21 cellular contexts compared by ENCODE assay signal in the genomic region with DNA sequence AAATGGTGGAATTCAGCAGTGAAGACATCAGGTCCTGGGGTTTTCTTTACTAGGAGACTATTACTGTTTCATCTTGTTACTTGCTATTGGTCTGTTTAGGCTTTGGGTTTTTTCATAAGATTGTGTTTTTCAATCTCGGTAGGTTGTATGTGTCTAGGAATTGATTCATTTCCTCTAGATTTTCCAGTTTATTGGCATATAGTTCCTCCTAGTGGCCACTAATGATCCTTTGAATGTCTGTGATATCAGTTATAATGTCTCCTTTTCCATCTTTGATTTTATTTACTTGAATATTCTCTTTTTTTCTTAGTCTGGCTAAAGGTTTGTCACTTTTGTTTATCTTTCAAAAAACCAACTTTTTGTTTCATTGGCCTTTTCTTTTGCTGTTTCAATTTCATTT.
DNase-seq lines count a peak whose midpoint lies in the region; ATAC-seq and TF ChIP-seq lines count a peak whose summit lies in the region.
"Had no signal": no experiment of that assay in that cellular context is flagged by ENCODE, and none has a peak within 500 bp of the region (broad histone marks: within the 10 kb centered on the region; RNA-seq: fewer than 3 reads in every experiment).

No MANE protein-coding gene starts in this region.

- no peaks in the 10 kb centered on the region for H3K4me1 Mint-ChIP-seq in neural crest cell
- no peaks in the 10 kb centered on the region for H3K4me1 Mint-ChIP-seq in CD8-positive, alpha-beta T cell (ENCODE audit: low read depth)
- H3K4me1 Mint-ChIP-seq: CD4-positive, CD25-positive, alpha-beta regulatory T cell; nephron had no signal

- H3K9me3 Mint-ChIP-seq in neural crest cell: peaks cover 13% of the 10 kb centered on the region
- H3K9me3 Mint-ChIP-seq in CD8-positive, alpha-beta T cell: peaks cover 15% of the 10 kb centered on the region

- CTCF ChIA-PET in CD8-positive, alpha-beta T cell (lab: Charles Lee): no interaction called here

- no peaks in the 10 kb centered on the region for H3K36me3 ChIP-seq in CD8-positive, alpha-beta T cell (ENCODE audit: insufficient read depth, low read length)
- H3K36me3 ChIP-seq: breast epithelium, Peyer's patch, upper lobe of left lung had no signal

- DNase-seq in NCI-H1092 treated with DMSO at 0.1 percent for 48 hours (lab: John Stamatoyannopoulos, UW) (peak; percentile 22), NCI-H1092 (lab: John Stamatoyannopoulos, UW) (no peak), HT1080 (ENCODE audit: low read depth) (peak; percentile 5), neural crest cell (ENCODE audit: low read depth, low spot score) (no peak), cortex of kidney (lab: John Stamatoyannopoulos, UW) (no peak)
- DNase-seq in CD8-positive, alpha-beta T cell: no peak
- no peak for DNase-seq in activated CD4-positive, alpha-beta T cell treated with anti-CD3 and anti-CD28 coated beads, Interleukin-2, amount 50 U/mL, for 48 hours
- DNase-seq: activated CD8-positive, alpha-beta memory T cell treated with anti-CD3 and anti-CD28 coated beads for 24 hours; CD4-positive, CD25-positive, alpha-beta regulatory T cell; HCEC 1CT; islet precursor cell; mesendoderm; NCI-H187 treated with DMSO at 0.1 percent for 48 hours; NCI-H526 treated with DMSO at 0.1 percent for 48 hours; Peyer's patch; stimulated activated naive CD8-positive, alpha-beta T cell treated with anti-CD3 and anti-CD28 coated beads, Interleukin-15, Interleukin-2, amounts not matched to agents 100 U/mL and 50 U/mL, for 24 hours; upper lobe of left lung had no signal

- H3K36me3 Mint-ChIP-seq in neural crest cell (ENCODE audit: low read depth): no peaks in the 10 kb centered on the region
- no peaks in the 10 kb centered on the region for H3K36me3 Mint-ChIP-seq in CD8-positive, alpha-beta T cell
- H3K36me3 Mint-ChIP-seq: CD4-positive, CD25-positive, alpha-beta regulatory T cell had no signal

- no peaks in the 10 kb centered on the region for H3K9me3 ChIP-seq in CD8-positive, alpha-beta T cell (ENCODE audit: low read length)
- H3K9me3 ChIP-seq: breast epithelium, Peyer's patch had no signal

- no peaks in the 10 kb centered on the region for H3K4me1 ChIP-seq in CD8-positive, alpha-beta T cell (ENCODE audit: insufficient read depth, low read length)
- H3K4me1 ChIP-seq: breast epithelium, Peyer's patch, upper lobe of left lung had no signal

- no peak overlapping the region for H3K4me3 Mint-ChIP-seq in neural crest cell
- H3K4me3 Mint-ChIP-seq in CD8-positive, alpha-beta T cell: no peak overlapping the region
- H3K4me3 Mint-ChIP-seq: CD4-positive, CD25-positive, alpha-beta regulatory T cell; nephron had no signal

- no peak overlapping the region for H3K4me3 ChIP-seq in CD8-positive, alpha-beta T cell (ENCODE audit: low read depth, low read length)
- H3K4me3 ChIP-seq: breast epithelium, Peyer's patch, upper lobe of left lung had no signal

- H3K27me3 ChIP-seq in CD8-positive, alpha-beta T cell (ENCODE audit: insufficient read depth, low read length): no peaks in the 10 kb centered on the region
- H3K27me3 ChIP-seq: breast epithelium, Peyer's patch, upper lobe of left lung had no signal

- no peak overlapping the region for H3K27ac ChIP-seq in VCaP
- no peak overlapping the region for H3K27ac ChIP-seq in CD8-positive, alpha-beta T cell (ENCODE audit: low read depth, low read length)
- H3K27ac ChIP-seq: breast epithelium, Peyer's patch, upper lobe of left lung had no signal

- POLR2A ChIA-PET in CD8-positive, alpha-beta T cell (lab: Charles Lee): no interaction called here

- no peak overlapping the region for H3K27ac Mint-ChIP-seq in neural crest cell (ENCODE audit: unreplicated experiment)
- H3K27ac Mint-ChIP-seq in CD8-positive, alpha-beta T cell: no peak overlapping the region
- H3K27ac Mint-ChIP-seq: CD4-positive, CD25-positive, alpha-beta regulatory T cell; nephron had no signal

- ATAC-seq in CD8-positive, alpha-beta T cell: no peak
- ATAC-seq: esophagus mucosa; stimulated activated naive CD8-positive, alpha-beta T cell treated with anti-CD3 and anti-CD28 coated beads, Interleukin-15, Interleukin-2, amounts not matched to agents 100 U/mL and 50 U/mL, for 24 hours had no signal

- TF ChIP-seq CTCF in VCaP (conservative IDR thresholded peaks at IDR 0.05) (peak; percentile 83), neural crest cell (conservative IDR thresholded peaks at IDR 0.05) (peak; percentile 29)
- TF ChIP-seq CTCF in CD8-positive, alpha-beta T cell (IDR thresholded peaks at IDR 0.05): no peak

- intact Hi-C loops in CD8-positive, alpha-beta T cell (cut with DNase I, micrococcal nuclease): no loop called here

- H3K27me3 Mint-ChIP-seq in neural crest cell (ENCODE audit: low read depth): no peaks in the 10 kb centered on the region
- H3K27me3 Mint-ChIP-seq in CD8-positive, alpha-beta T cell (ENCODE audit: low read depth): no peaks in the 10 kb centered on the region
- H3K27me3 Mint-ChIP-seq: CD4-positive, CD25-positive, alpha-beta regulatory T cell had no signal

Comparison
In these comparisons a context has a peak if more than half of its experiments do, and no peak if none do; other contexts are left out.
1. DNase-seq: peak in NCI-H1092 treated with DMSO at 0.1 percent for 48 hours (single experiment) and HT1080 (single experiment); none in NCI-H1092 (single experiment), neural crest cell (single experiment), CD8-positive, alpha-beta T cell (0 of 7), cortex of kidney (single experiment) and activated CD4-positive, alpha-beta T cell treated with anti-CD3 and anti-CD28 coated beads, Interleukin-2, amount 50 U/mL, for 48 hours (0 of 2).